ENCODE assay signal across 13 cellular contexts in the genomic region with DNA sequence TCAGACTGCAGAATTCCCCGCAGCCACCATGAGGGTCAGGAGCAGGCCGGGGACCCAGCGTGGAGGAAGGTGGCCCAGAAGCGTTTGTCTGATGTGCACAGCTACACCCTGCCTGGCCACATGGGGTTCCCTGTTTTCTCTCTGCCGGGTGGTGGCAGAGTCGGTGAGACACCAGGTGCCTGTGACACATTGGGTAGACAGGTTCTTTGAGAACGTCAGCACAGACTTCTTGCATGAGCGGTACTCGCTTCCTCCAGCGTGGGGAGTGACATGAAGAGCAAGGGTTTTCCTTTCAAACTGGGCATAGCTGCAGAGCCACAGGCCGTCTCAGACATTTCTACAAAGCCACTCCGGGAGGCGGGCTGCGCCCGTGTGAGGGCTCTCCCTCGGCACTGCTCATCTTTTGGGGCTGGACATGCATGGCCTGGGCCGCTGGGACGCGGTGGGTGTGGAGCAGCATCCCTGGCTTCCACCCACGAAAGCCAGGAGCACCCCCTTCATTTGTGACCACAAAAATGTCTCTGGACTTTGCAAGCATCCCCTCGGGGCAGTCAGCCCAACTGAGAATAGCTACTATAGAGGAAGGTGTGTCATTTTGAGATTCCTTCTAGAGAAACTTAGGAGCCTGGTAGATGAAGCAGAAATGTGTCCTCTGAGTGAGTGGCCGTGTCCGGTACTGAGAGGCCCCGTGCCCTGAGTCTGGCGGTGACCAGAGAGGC. TPM values are rescaled to one million over a fixed set of nuclear protein-coding genes. Genes with fewer than 3 reads are reported as not detected.
DNase-seq lines count a peak whose midpoint lies in the region; ATAC-seq and TF ChIP-seq lines count a peak whose summit lies in the region.
"Had no signal": no experiment of that assay in that cellular context is flagged by ENCODE, and none has a peak within 500 bp of the region (broad histone marks: within the 10 kb centered on the region; RNA-seq: fewer than 3 reads in every experiment).

No MANE protein-coding gene starts in this region.

- no peak overlapping the region for H3K4me3 Mint-ChIP-seq in neural progenitor cell
- H3K4me3 Mint-ChIP-seq: naive thymus-derived CD4-positive, alpha-beta T cell had no signal

- no peak overlapping the region for H3K27ac Mint-ChIP-seq in neural progenitor cell

- H3K9me3 ChIP-seq in lower lobe of right lung (no peaks in the 10 kb centered on the region), neural progenitor cell (ENCODE audit: low read depth) (no peaks in the 10 kb centered on the region)
- H3K9me3 ChIP-seq: spleen had no signal

- intact Hi-C loops in lower lobe of right lung (cut with DNase I): no loop called here

- ATAC-seq in esophagus mucosa: peak; percentile 54
- no peak for ATAC-seq in lower lobe of right lung
- ATAC-seq in HG03045 (IDR thresholded peaks at IDR 0.05; ENCODE audit: unreplicated experiment): no peak
- ATAC-seq: naive thymus-derived CD4-positive, alpha-beta T cell had no signal

- H3K27me3 ChIP-seq in lower lobe of right lung (ENCODE audit: low read depth) (no peaks in the 10 kb centered on the region), neural progenitor cell (no peaks in the 10 kb centered on the region)
- H3K27me3 ChIP-seq: spleen had no signal

- H3K4me3 ChIP-seq in lower lobe of right lung (no peak overlapping the region), neural progenitor cell (no peak overlapping the region)
- H3K4me3 ChIP-seq: spleen had no signal

- H3K27ac ChIP-seq in lower lobe of right lung (no peak overlapping the region), neural progenitor cell (no peak overlapping the region)
- H3K27ac ChIP-seq: spleen had no signal

- H3K4me2 ChIP-seq in neural progenitor cell: no peak overlapping the region

- H3F3A ChIP-seq in neural progenitor cell (ENCODE audit: low read depth): peaks cover under 1% of the 10 kb centered on the region

- no peaks in the 10 kb centered on the region for H3K4me1 Mint-ChIP-seq in neural progenitor cell

- H3K9ac ChIP-seq in neural progenitor cell: no peak overlapping the region

- no peaks in the 10 kb centered on the region for H3K27me3 Mint-ChIP-seq in neural progenitor cell (ENCODE audit: insufficient read depth, low read depth)
- H3K27me3 Mint-ChIP-seq: naive thymus-derived CD4-positive, alpha-beta T cell had no signal

- no peaks in the 10 kb centered on the region for H4K20me1 ChIP-seq in neural progenitor cell (ENCODE audit: low read depth)

- H3K79me2 ChIP-seq in neural progenitor cell (ENCODE audit: low read depth): no peaks in the 10 kb centered on the region

- DNase-seq in ELF-1 (ENCODE audit: low read depth, low spot score) (peak; percentile 59), RPMI7951 (ENCODE audit: low read depth) (peak; percentile 97), renal cortical epithelial cell (ENCODE audit: low read depth) (peak; percentile 20), lower lobe of right lung (no peak), neural progenitor cell (ENCODE audit: low spot score) (no peak), NK-92 (lab: John Stamatoyannopoulos, UW; ENCODE audit: unreplicated experiment) (no peak)
- DNase-seq: activated CD8-positive, alpha-beta memory T cell treated with anti-CD3 and anti-CD28 coated beads, Interleukin-2, amount 50 U/mL, for 48 hours; amygdala; naive thymus-derived CD4-positive, alpha-beta T cell; NCI-H2081; spleen had no signal

- H3K36me3 ChIP-seq in lower lobe of right lung: peaks cover 92% of the 10 kb centered on the region
- no peaks in the 10 kb centered on the region for H3K36me3 ChIP-seq in neural progenitor cell

- no peaks in the 10 kb centered on the region for H3K4me1 ChIP-seq in lower lobe of right lung
- no peaks in the 10 kb centered on the region for H3K4me1 ChIP-seq in neural progenitor cell
- H3K4me1 ChIP-seq: spleen had no signal

- H2AFZ ChIP-seq in neural progenitor cell (replicated peaks): no peak overlapping the region

- H3K36me3 Mint-ChIP-seq in neural progenitor cell: peaks cover 4% of the 10 kb centered on the region

- TF ChIP-seq CTCF in lower lobe of right lung (IDR thresholded peaks at IDR 0.05) (no peak), neural progenitor cell (IDR thresholded peaks at IDR 0.05) (no peak)

- H3K9me3 Mint-ChIP-seq in neural progenitor cell: no peaks in the 10 kb centered on the region
- H3K9me3 Mint-ChIP-seq: naive thymus-derived CD4-positive, alpha-beta T cell had no signal

RNA-seq across cellular contexts. Expression of a gene that starts 26.0 kb away (rescaled TPM):
- 50.2 and 65.5 TPM in 2 replicates for total RNA-seq in RPMI7951 (2014; rRNA removed; shearing (Covaris generic))
- total RNA-seq in esophagus mucosa: 29.6 TPM
- total RNA-seq in renal cortical epithelial cell: 38.9 and 84.0 TPM in 2 replicates
- total RNA-seq in lower lobe of right lung: 56.5 TPM
- 15.6 and 42.5 TPM in 2 replicates for total RNA-seq in neural progenitor cell (ENCODE audit: low replicate concordance)

RNA-seq across cellular contexts. Expression of a gene that starts 27.3 kb away (rescaled TPM):
- 1.1 and 1.6 TPM in 2 replicates for total RNA-seq in RPMI7951 (2014; rRNA removed; shearing (Covaris generic))
- total RNA-seq in esophagus mucosa (13.0 TPM), renal cortical epithelial cell (12.2 and 13.1 TPM in 2 replicates), lower lobe of right lung (15.5 TPM), neural progenitor cell (ENCODE audit: low replicate concordance) (2.3 and 10.3 TPM in 2 replicates)

RNA-seq across cellular contexts. Expression of a gene that starts 27.6 kb away (rescaled TPM):
- 82.5 and 136 TPM in 2 replicates for total RNA-seq in RPMI7951 (2014; rRNA removed; shearing (Covaris generic))
- total RNA-seq in esophagus mucosa: 98.6 TPM
- 41.6 and 68.4 TPM in 2 replicates for total RNA-seq in renal cortical epithelial cell
- total RNA-seq in lower lobe of right lung: 58.0 TPM
- 48.4 and 108 TPM in 2 replicates for total RNA-seq in neural progenitor cell (ENCODE audit: low replicate concordance)

RNA-seq across cellular contexts. Expression of a gene that starts 37.0 kb away (rescaled TPM):
- 15.6 and 22.7 TPM in 2 replicates for total RNA-seq in RPMI7951 (2014; rRNA removed; shearing (Covaris generic))
- total RNA-seq in esophagus mucosa: 23.5 TPM
- 53.2 and 60.8 TPM in 2 replicates for total RNA-seq in renal cortical epithelial cell
- total RNA-seq in lower lobe of right lung: 44.2 TPM
- 18.7 and 53.4 TPM in 2 replicates for total RNA-seq in neural progenitor cell (ENCODE audit: low replicate concordance)

RNA-seq across cellular contexts. Expression of a gene that starts 37.4 kb away (rescaled TPM):
- total RNA-seq in RPMI7951 (2014; rRNA removed; shearing (Covaris generic)): 50.1 and 71.5 TPM in 2 replicates
- total RNA-seq in esophagus mucosa (45.6 TPM), renal cortical epithelial cell (58.2 and 85.3 TPM in 2 replicates), lower lobe of right lung (36.0 TPM), neural progenitor cell (ENCODE audit: low replicate concordance) (22.8 and 77.7 TPM in 2 replicates)

Comparison
In these comparisons a context has a peak if more than half of its experiments do, and no peak if none do; other contexts are left out.
1. DNase-seq: peak in ELF-1 (single experiment), RPMI7951 (single experiment) and renal cortical epithelial cell (single experiment); none in lower lobe of right lung (single experiment), neural progenitor cell (single experiment) and NK-92 (single experiment).